In genomic region chrX:150690126-150690525, GRCh38 we compare ENCODE assay signal across 10 cellular contexts. TPM values are rescaled to one million over a fixed set of nuclear protein-coding genes. Genes with fewer than 3 reads are reported as not detected.
A peak's percentile ranks its signal among the peaks of the same experiment; 100 is the strongest.
DNase-seq lines count a peak whose midpoint lies in the region; ATAC-seq, FAIRE-seq and TF ChIP-seq lines count a peak whose summit lies in the region.
"Had no signal": no experiment of that assay in that cellular context is flagged by ENCODE, and none has a peak within 500 bp of the region (broad histone marks: within the 10 kb centered on the region; RNA-seq: fewer than 3 reads in every experiment).

No MANE protein-coding gene starts in this region.

- no peak for ATAC-seq in HG03108 (IDR thresholded peaks at IDR 0.05; ENCODE audit: unreplicated experiment)
- ATAC-seq: natural killer cell had no signal

- no peak for FAIRE-seq in GM12891 (lab: Jason Lieb, UNC)

- H3K36me3 Mint-ChIP-seq in Caco-2 (ENCODE audit: insufficient read depth, unreplicated experiment), result peaks cover 3% of the 10 kb centered on the region
- H3K36me3 Mint-ChIP-seq: natural killer cell had no signal

- BruUV-seq in A673 (replicated peaks; lab: Mats Ljungman, UMichigan) (no TSS peak), Caco-2 (replicated peaks; lab: Mats Ljungman, UMichigan) (no TSS peak)

- peaks cover 4% of the 10 kb centered on the region for H3K4me1 Mint-ChIP-seq in Caco-2 (ENCODE audit: low read depth, unreplicated experiment)

- TF ChIP-seq CTCF in A673 (conservative IDR thresholded peaks at IDR 0.05; ENCODE audit: low read depth, low read length) (no peak), fibroblast of mammary gland (conservative IDR thresholded peaks at IDR 0.05; ENCODE audit: control insufficient read depth, insufficient read depth, low read depth, low read length) (no peak), Caco-2 (IDR thresholded peaks at IDR 0.05; ENCODE audit: insufficient read depth in 1 of 2, low read depth in 1 of 2, low read length in 1 of 2, severe bottlenecking in 1 of 2, unreplicated experiment in 1 of 2) (no peak)

- DNase-seq in A673 (ENCODE audit: low spot score) (peak; percentile 45), ELR (ENCODE audit: low read depth) (peak; percentile 92), SW 1271 (lab: John Stamatoyannopoulos, UW) (peak; percentile 47 to 64), fibroblast of mammary gland (ENCODE audit: low read depth) (peak; percentile 97), GM12891 (ENCODE audit: insufficient read length, low spot score) (no peak), NCI-H524 treated with DMSO at 0.1 percent for 48 hours (lab: John Stamatoyannopoulos, UW) (no peak), Caco-2 (no peak)
- DNase-seq: GDM1, natural killer cell had no signal

- H3K27me3 Mint-ChIP-seq in Caco-2 (ENCODE audit: insufficient read depth, unreplicated experiment), result no peaks in the 10 kb centered on the region

- H3K27ac Mint-ChIP-seq in Caco-2 (ENCODE audit: unreplicated experiment), result no peak overlapping the region
- H3K27ac Mint-ChIP-seq: natural killer cell had no signal

- CTCF ChIA-PET in A673 (lab: Charles Lee) (no interaction called here), Caco-2 (lab: Charles Lee) (no interaction called here)

- H3K27ac ChIP-seq in A673 (ENCODE audit: low read depth, low read length, poor library complexity, severe bottlenecking), result no peak overlapping the region

- H3K4me1 ChIP-seq in A673 (ENCODE audit: insufficient read depth, low read length, poor library complexity, severe bottlenecking) (no peaks in the 10 kb centered on the region), Caco-2 (peaks cover 12% of the 10 kb centered on the region; the same call in 1 of the 2 replicates)

- no peak for TF ChIP-seq POLR2A in GM12891 (IDR thresholded peaks at IDR 0.05; ENCODE audit: low read depth, low read length)

- H3K9me3 ChIP-seq in A673 (ENCODE audit: low read depth, low read length, poor library complexity, severe bottlenecking) (no peaks in the 10 kb centered on the region), Caco-2 (no peaks in the 10 kb centered on the region)

- POLR2A ChIA-PET in A673 (lab: Charles Lee; ENCODE audit: low non-redundant PET), result no interaction called here
- POLR2A ChIA-PET in Caco-2 (lab: Charles Lee), result no interaction called here

- H3K36me3 ChIP-seq in A673 (ENCODE audit: insufficient read depth, low read length, poor library complexity, severe bottlenecking) (no peaks in the 10 kb centered on the region), Caco-2 (ENCODE audit: control insufficient read depth, insufficient read depth, low read length) (no peaks in the 10 kb centered on the region)

- H3K9me3 Mint-ChIP-seq in Caco-2 (ENCODE audit: unreplicated experiment), result no peaks in the 10 kb centered on the region
- H3K9me3 Mint-ChIP-seq: natural killer cell had no signal

- H3K27me3 ChIP-seq in A673 (replicated peaks; ENCODE audit: insufficient read depth, low read depth, low read length, poor library complexity) (no peaks in the 10 kb centered on the region), Caco-2 (replicated peaks; ENCODE audit: control insufficient read depth, insufficient read depth, low read length) (no peaks in the 10 kb centered on the region)

- intact Hi-C loops in A673 (cut with micrococcal nuclease; ENCODE audit: unreplicated experiment) (no loop called here), Caco-2 (cut with micrococcal nuclease; ENCODE audit: unreplicated experiment) (no loop called here)

- H3K4me3 ChIP-seq in A673 (ENCODE audit: low read depth, low read length, poor library complexity, severe bottlenecking) (no peak overlapping the region), fibroblast of mammary gland (ENCODE audit: control insufficient read depth, low read depth, low read length) (no peak overlapping the region), Caco-2 (ENCODE audit: low read depth, low read length) (no peak overlapping the region)

- no peak overlapping the region for H3K4me3 Mint-ChIP-seq in Caco-2 (ENCODE audit: unreplicated experiment)
- H3K4me3 Mint-ChIP-seq: natural killer cell had no signal

TF ChIP-seq in GM12891, 5 proteins besides CTCF, POLR2A, EP300 and RAD21:
- no peak for TF ChIP-seq SPI1 (IDR thresholded peaks at IDR 0.05; ENCODE audit: low read depth, low read length)

RNA-seq across cellular contexts. Expression of gene MTMR1, which starts 3.1 kb away (rescaled TPM):
- total RNA-seq in A673 (2021), result 19.8 and 23.6 TPM in 2 replicates
- 16.2 TPM for polyA plus RNA-seq in GM12891 (2012; ENCODE audit: low read depth, missing spikeins)
- 23.9 and 25.4 TPM in 2 replicates for total RNA-seq in Caco-2 (2022)

Comparison
In these comparisons a context has a peak if more than half of its experiments do, and no peak if none do; other contexts are left out.
1. DNase-seq: peak in A673 (single experiment), ELR (single experiment), SW 1271 (2 of 2) and fibroblast of mammary gland (single experiment); none in GM12891 (single experiment), NCI-H524 treated with DMSO at 0.1 percent for 48 hours (single experiment) and Caco-2 (0 of 2).